In genomic region chr10:90308223-90308622, GRCh38 we compare ENCODE assay signal across 24 cellular contexts.
"Had no signal": no experiment of that assay in that cellular context is flagged by ENCODE, and none has a peak within 500 bp of the region (broad histone marks: within the 10 kb centered on the region; RNA-seq: fewer than 3 reads in every experiment).

No MANE protein-coding gene starts in this region.

- H3K4me3 Mint-ChIP-seq: activated CD8-positive, alpha-beta T cell treated with anti-CD3 and anti-CD28 coated beads for 36 hours; activated naive CD8-positive, alpha-beta T cell treated with anti-CD3 and anti-CD28 coated beads, Interleukin-2, amount 10 ng/mL, durations not matched to agents 7 days and 5 days; activated T-helper 17 cell treated with anti-CD3 and anti-CD28 coated beads, Interleukin-2, amount 50 U/mL, for 72 hours; natural killer cell treated with Interleukin-12 subunit alpha and Interleukin-12 subunit beta and Interleukin-15 and Interleukin-18, amount 100 ng/mL, for 72 hours; stimulated activated memory B cell treated with anti-CD40 and anti-IgM and Interleukin-4, amounts not matched to agents 10 μg/mL and 1 μg/mL and 100 μg/mL, for 72 hours had no signal

- H3K27me3 Mint-ChIP-seq: activated CD8-positive, alpha-beta T cell treated with anti-CD3 and anti-CD28 coated beads for 36 hours; activated naive CD8-positive, alpha-beta T cell treated with anti-CD3 and anti-CD28 coated beads, Interleukin-2, amount 10 ng/mL, durations not matched to agents 7 days and 5 days; activated T-helper 17 cell treated with anti-CD3 and anti-CD28 coated beads, Interleukin-2, amount 50 U/mL, for 72 hours; natural killer cell treated with Interleukin-12 subunit alpha and Interleukin-12 subunit beta and Interleukin-15 and Interleukin-18, amount 100 ng/mL, for 72 hours had no signal

- H3K27me3 ChIP-seq: esophagus muscularis mucosa, foreskin keratinocyte, hepatocyte, sigmoid colon, spleen, testis, upper lobe of left lung had no signal

- H3K36me3 Mint-ChIP-seq: activated naive CD8-positive, alpha-beta T cell treated with anti-CD3 and anti-CD28 coated beads, Interleukin-2, amount 10 ng/mL, durations not matched to agents 7 days and 5 days; natural killer cell treated with Interleukin-12 subunit alpha and Interleukin-12 subunit beta and Interleukin-15 and Interleukin-18, amount 100 ng/mL, for 72 hours; stimulated activated memory B cell treated with anti-CD40 and anti-IgM and Interleukin-4, amounts not matched to agents 10 μg/mL and 1 μg/mL and 100 μg/mL, for 72 hours had no signal

- H3K27ac Mint-ChIP-seq: activated CD8-positive, alpha-beta T cell treated with anti-CD3 and anti-CD28 coated beads for 36 hours; activated naive CD8-positive, alpha-beta T cell treated with anti-CD3 and anti-CD28 coated beads, Interleukin-2, amount 10 ng/mL, durations not matched to agents 7 days and 5 days; activated T-helper 17 cell treated with anti-CD3 and anti-CD28 coated beads, Interleukin-2, amount 50 U/mL, for 72 hours; natural killer cell treated with Interleukin-12 subunit alpha and Interleukin-12 subunit beta and Interleukin-15 and Interleukin-18, amount 100 ng/mL, for 72 hours; stimulated activated memory B cell treated with anti-CD40 and anti-IgM and Interleukin-4, amounts not matched to agents 10 μg/mL and 1 μg/mL and 100 μg/mL, for 72 hours had no signal

- DNase-seq: activated CD4-positive, alpha-beta T cell treated with anti-CD3 and anti-CD28 coated beads for 48 hours; activated CD4-positive, CD25-positive, alpha-beta regulatory T cell; activated CD8-positive, alpha-beta T cell treated with anti-CD3 and anti-CD28 coated beads for 36 hours; activated naive CD4-positive, alpha-beta T cell; activated naive CD8-positive, alpha-beta T cell treated with anti-CD3 and anti-CD28 coated beads, Interleukin-2, amount 10 ng/mL, durations not matched to agents 7 days and 5 days; activated T-cell treated with anti-CD3 and anti-CD28 coated beads, Interleukin-2, amount 50 U/mL, for 1 hour; amygdala; effector CD8-positive, alpha-beta T cell; foreskin keratinocyte; nucleus accumbens; posterior cingulate gyrus; sigmoid colon; spleen; stimulated activated CD4-positive, alpha-beta T cell treated with anti-CD3 and anti-CD28 coated beads, Interleukin-4, amount 100 ng/mL, for 4 hours; T-helper 1 cell; T-helper 9 cell; testis; upper lobe of left lung had no signal

- H3K4me3 ChIP-seq: esophagus muscularis mucosa, hepatocyte, lung, sigmoid colon, spleen, testis, upper lobe of left lung had no signal

- H3K4me1 Mint-ChIP-seq: activated naive CD8-positive, alpha-beta T cell treated with anti-CD3 and anti-CD28 coated beads, Interleukin-2, amount 10 ng/mL, durations not matched to agents 7 days and 5 days; activated T-helper 17 cell treated with anti-CD3 and anti-CD28 coated beads, Interleukin-2, amount 50 U/mL, for 72 hours; stimulated activated memory B cell treated with anti-CD40 and anti-IgM and Interleukin-4, amounts not matched to agents 10 μg/mL and 1 μg/mL and 100 μg/mL, for 72 hours had no signal

- H3K36me3 ChIP-seq: esophagus muscularis mucosa, sigmoid colon, spleen, upper lobe of left lung had no signal
